Comparison of ENCODE assay signal across 1 cellular context in the genomic region with DNA sequence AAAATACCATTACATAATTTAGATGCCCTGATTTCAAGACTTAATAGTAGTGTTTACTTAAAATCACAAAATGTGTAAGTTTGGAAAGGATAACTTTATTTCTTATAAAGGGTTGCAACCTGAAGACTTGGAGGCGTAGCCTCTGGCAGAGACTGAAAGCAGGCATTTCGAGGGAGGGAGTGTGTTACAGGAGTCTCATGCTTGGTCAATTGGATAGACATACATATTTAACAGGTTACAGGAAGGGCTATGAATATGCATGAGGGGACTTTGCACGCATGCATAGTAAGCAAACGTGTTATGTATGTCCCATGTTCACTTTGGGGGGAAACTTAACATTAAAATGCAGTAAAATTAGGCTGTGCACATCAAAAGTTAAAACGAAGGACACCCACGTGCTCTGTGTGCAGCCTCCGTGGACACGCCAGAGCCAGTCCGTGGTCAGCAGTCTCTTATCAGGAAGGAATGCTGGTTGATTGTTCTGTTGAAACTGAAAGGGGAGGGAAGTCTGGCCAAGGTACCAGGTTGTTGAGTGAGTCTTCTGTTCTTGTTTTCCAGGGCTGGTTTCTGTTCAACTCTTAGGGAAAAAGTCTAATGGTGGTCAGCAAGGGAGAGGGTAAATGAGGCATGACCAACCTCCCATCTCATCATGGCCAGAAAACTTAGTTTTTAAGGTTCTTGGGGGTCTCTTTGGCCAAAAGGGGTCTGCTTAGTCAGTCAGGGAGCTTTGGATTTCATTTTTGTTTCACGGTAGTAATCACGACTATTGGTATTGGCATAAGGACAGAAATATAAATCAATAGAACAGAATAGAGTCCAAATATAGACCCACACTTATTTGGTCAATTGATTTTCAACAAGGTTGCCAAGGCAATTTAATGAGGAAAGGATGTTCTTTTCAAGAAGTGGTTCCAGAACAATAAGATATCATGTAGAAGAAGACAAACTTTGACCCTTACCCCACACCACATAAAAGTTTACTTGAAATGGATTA.
TF ChIP-seq lines count a peak whose summit lies in the region.

No MANE protein-coding gene starts in this region.

TF ChIP-seq in IMR-90, 13 proteins besides CTCF, POLR2A, EP300 and RAD21:
- no peak for TF ChIP-seq RFX5 (IDR thresholded peaks at IDR 0.05; ENCODE audit: low read depth, low read length)
- TF ChIP-seq ELK1 (IDR thresholded peaks at IDR 0.05; ENCODE audit: borderline replicate concordance, low read depth, low read length): no peak
- TF ChIP-seq CEBPB (IDR thresholded peaks at IDR 0.05; ENCODE audit: low read depth, low read length): no peak
- no peak for TF ChIP-seq NFE2L2 (IDR thresholded peaks at IDR 0.05; ENCODE audit: low read depth, low read length)
TF ChIP-seq in IMR-90: peak in this region for 0.
